In the genomic region with DNA sequence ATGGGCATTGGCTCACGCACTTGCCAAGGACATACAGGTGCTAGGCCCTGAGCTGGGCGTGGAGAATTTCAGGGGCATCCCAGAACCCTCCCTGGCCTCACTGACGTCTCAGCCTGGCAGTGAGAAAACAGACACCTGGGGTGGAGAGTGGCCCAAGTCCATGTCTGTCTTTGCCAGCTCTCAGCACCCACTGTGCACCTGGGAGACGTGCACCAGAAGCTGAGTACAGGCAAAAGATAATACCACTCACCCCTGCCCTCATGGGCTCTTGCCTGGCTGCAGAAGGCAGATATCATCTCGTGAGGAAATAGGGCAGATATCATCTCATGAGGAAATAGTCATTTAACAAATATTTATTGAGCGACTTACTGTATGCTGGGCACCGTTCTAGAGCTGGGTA, we compare ENCODE assay signal across 30 cellular contexts. TPM values are rescaled to one million over a fixed set of nuclear protein-coding genes. Genes with fewer than 3 reads are reported as not detected.
A peak's percentile ranks its signal among the peaks of the same experiment; 100 is the strongest.
DNase-seq lines count a peak whose midpoint lies in the region; ATAC-seq, FAIRE-seq and TF ChIP-seq lines count a peak whose summit lies in the region.
"Had no signal": no experiment of that assay in that cellular context is flagged by ENCODE, and none has a peak within 500 bp of the region (broad histone marks: within the 10 kb centered on the region; RNA-seq: fewer than 3 reads in every experiment).

No MANE protein-coding gene starts in this region.

- no peak for TF ChIP-seq CTCF in PC-3 (conservative IDR thresholded peaks at IDR 0.05; ENCODE audit: low read depth, low read length)
- TF ChIP-seq CTCF in chondrocyte (IDR thresholded peaks at IDR 0.05): no peak
- no peak for TF ChIP-seq CTCF in pancreas (IDR thresholded peaks at IDR 0.05)

- ATAC-seq in PC-3: peak; percentile 77
- ATAC-seq in pancreas: peak; percentile 79 to 91 (median 88)
- ATAC-seq in activated naive CD8-positive, alpha-beta T cell treated with anti-CD3 and anti-CD28 coated beads, Interleukin-2, amount 50 U/mL, for 24 hours: no peak
- no peak for ATAC-seq in HG02884 (IDR thresholded peaks at IDR 0.05; ENCODE audit: unreplicated experiment)
- ATAC-seq: activated CD8-positive, alpha-beta memory T cell treated with anti-CD3 and anti-CD28 coated beads, Interleukin-2, amount 10 ng/mL, durations not matched to agents 7 days and 5 days; activated T-cell treated with anti-CD3 and anti-CD28 coated beads, Interleukin-2, amount 50 U/mL, for 72 hours had no signal

- no peaks in the 10 kb centered on the region for H3K9me2 ChIP-seq in PC-3 (replicated peaks; ENCODE audit: low read length)

- H3K36me3 Mint-ChIP-seq in chondrocyte (ENCODE audit: low read depth): peaks cover 11% of the 10 kb centered on the region
- no peaks in the 10 kb centered on the region for H3K36me3 Mint-ChIP-seq in activated naive CD8-positive, alpha-beta T cell treated with anti-CD3 and anti-CD28 coated beads, Interleukin-2, amount 50 U/mL, for 24 hours (ENCODE audit: low read depth)
- H3K36me3 Mint-ChIP-seq: activated CD8-positive, alpha-beta memory T cell treated with anti-CD3 and anti-CD28 coated beads, Interleukin-2, amount 10 ng/mL, durations not matched to agents 7 days and 5 days; activated naive CD4-positive, alpha-beta T cell treated with anti-CD3 and anti-CD28 coated beads, Interleukin-2, amount 50 U/mL, for 24 hours; CD14-positive monocyte had no signal

- H3K36me3 ChIP-seq in PC-3 (ENCODE audit: low read depth, low read length) (no peaks in the 10 kb centered on the region), pancreas (no peaks in the 10 kb centered on the region)
- H3K36me3 ChIP-seq: Peyer's patch, prostate gland, sigmoid colon, transverse colon had no signal

- H3K9me3 ChIP-seq in PC-3 (ENCODE audit: low read length) (no peaks in the 10 kb centered on the region), pancreas (no peaks in the 10 kb centered on the region)
- H3K9me3 ChIP-seq: esophagus muscularis mucosa, Peyer's patch, prostate gland, sigmoid colon, SJCRH30, transverse colon had no signal

- H2AFZ ChIP-seq in PC-3 (ENCODE audit: low read length): no peak overlapping the region

- POLR2A ChIA-PET in PC-3 (lab: Charles Lee; ENCODE audit: unreplicated experiment): no interaction called here

- FAIRE-seq in pancreas (lab: Jason Lieb, UNC): no peak
- FAIRE-seq: frontal cortex, GM12892 had no signal

- H3K4me3 ChIP-seq in PC-3 (ENCODE audit: low read length) (no peak overlapping the region), pancreas (no peak overlapping the region)
- H3K4me3 ChIP-seq: esophagus muscularis mucosa, Peyer's patch, prostate gland, sigmoid colon, SJCRH30, transverse colon had no signal

- BruUV-seq in PC-3 (replicated peaks; lab: Mats Ljungman, UMichigan): no TSS peak

- H3K4me2 ChIP-seq in PC-3 (ENCODE audit: low read length): peak overlapping the region; percentile 68

- no peaks in the 10 kb centered on the region for H3K9me3 Mint-ChIP-seq in chondrocyte (ENCODE audit: low read depth)
- no peaks in the 10 kb centered on the region for H3K9me3 Mint-ChIP-seq in activated naive CD8-positive, alpha-beta T cell treated with anti-CD3 and anti-CD28 coated beads, Interleukin-2, amount 50 U/mL, for 24 hours
- H3K9me3 Mint-ChIP-seq: activated CD4-positive, alpha-beta T cell treated with anti-CD3 and anti-CD28 coated beads, Interleukin-2, amount 10 ng/mL, durations not matched to agents 7 days and 5 days; activated naive CD4-positive, alpha-beta T cell treated with anti-CD3 and anti-CD28 coated beads, Interleukin-2, amount 50 U/mL, for 24 hours; activated T-cell treated with anti-CD3 and anti-CD28 coated beads, Interleukin-2, amount 50 U/mL, for 72 hours; CD14-positive monocyte; nephron progenitor cell; T-helper 1 cell treated with Interleukin-12 subunit alpha and Interleukin-12 subunit beta and Interleukin-4 antibody, amounts not matched to agents 30 μg/mL and 1 μg/mL, for 36 hours had no signal

- CTCF ChIA-PET in PC-3 (lab: Charles Lee): no interaction called here

- H3K9ac ChIP-seq in PC-3 (ENCODE audit: low read length): peak overlapping the region; percentile 56

- H3K27me3 ChIP-seq in PC-3 (ENCODE audit: low read length) (no peaks in the 10 kb centered on the region), pancreas (no peaks in the 10 kb centered on the region)
- H3K27me3 ChIP-seq: Peyer's patch, sigmoid colon, SJCRH30, transverse colon had no signal

- H3K4me1 ChIP-seq in PC-3 (ENCODE audit: insufficient read depth, low read length): peaks cover 90% of the 10 kb centered on the region
- peaks cover 5 to 14% (median 8%) of the 10 kb centered on the region in 3 donors for H3K4me1 ChIP-seq in pancreas

- peaks cover 94% of the 10 kb centered on the region for H3K4me1 Mint-ChIP-seq in chondrocyte (ENCODE audit: low read depth)
- H3K4me1 Mint-ChIP-seq in activated naive CD8-positive, alpha-beta T cell treated with anti-CD3 and anti-CD28 coated beads, Interleukin-2, amount 50 U/mL, for 24 hours: peaks cover 2% of the 10 kb centered on the region
- H3K4me1 Mint-ChIP-seq: activated naive CD4-positive, alpha-beta T cell treated with anti-CD3 and anti-CD28 coated beads, Interleukin-2, amount 50 U/mL, for 24 hours; CD14-positive monocyte had no signal

- 37 to 39% methylated on average over 7 of the region's 7 CpGs for WGBS in pancreas, 2 donors

- H3K4me3 Mint-ChIP-seq in chondrocyte (ENCODE audit: unreplicated experiment): no peak overlapping the region
- H3K4me3 Mint-ChIP-seq in activated naive CD8-positive, alpha-beta T cell treated with anti-CD3 and anti-CD28 coated beads, Interleukin-2, amount 50 U/mL, for 24 hours: no peak overlapping the region
- H3K4me3 Mint-ChIP-seq: activated CD4-positive, alpha-beta T cell treated with anti-CD3 and anti-CD28 coated beads, Interleukin-2, amount 10 ng/mL, durations not matched to agents 7 days and 5 days; activated CD8-positive, alpha-beta memory T cell treated with anti-CD3 and anti-CD28 coated beads, Interleukin-2, amount 10 ng/mL, durations not matched to agents 7 days and 5 days; activated naive CD4-positive, alpha-beta T cell treated with anti-CD3 and anti-CD28 coated beads, Interleukin-2, amount 50 U/mL, for 24 hours; activated T-cell treated with anti-CD3 and anti-CD28 coated beads, Interleukin-2, amount 50 U/mL, for 72 hours; CD14-positive monocyte; nephron progenitor cell; T-helper 1 cell treated with Interleukin-12 subunit alpha and Interleukin-12 subunit beta and Interleukin-4 antibody, amounts not matched to agents 30 μg/mL and 1 μg/mL, for 36 hours had no signal

- H3K27me3 Mint-ChIP-seq in chondrocyte (ENCODE audit: low read depth): no peaks in the 10 kb centered on the region
- no peaks in the 10 kb centered on the region for H3K27me3 Mint-ChIP-seq in activated naive CD8-positive, alpha-beta T cell treated with anti-CD3 and anti-CD28 coated beads, Interleukin-2, amount 50 U/mL, for 24 hours
- H3K27me3 Mint-ChIP-seq: activated CD4-positive, alpha-beta T cell treated with anti-CD3 and anti-CD28 coated beads, Interleukin-2, amount 10 ng/mL, durations not matched to agents 7 days and 5 days; activated CD8-positive, alpha-beta memory T cell treated with anti-CD3 and anti-CD28 coated beads, Interleukin-2, amount 10 ng/mL, durations not matched to agents 7 days and 5 days; activated naive CD4-positive, alpha-beta T cell treated with anti-CD3 and anti-CD28 coated beads, Interleukin-2, amount 50 U/mL, for 24 hours had no signal

- no peaks in the 10 kb centered on the region for H4K20me1 ChIP-seq in PC-3 (ENCODE audit: low read length)

- intact Hi-C loops in PC-3 (cut with micrococcal nuclease): no loop called here
- intact Hi-C loops in pancreas (cut with DNase I): no loop called here

- H3K27ac ChIP-seq in PC-3 (ENCODE audit: low read length) (peak overlapping the region; percentile 98), pancreas (peak overlapping the region; percentile 5 to 59 (median 50))
- H3K27ac ChIP-seq: esophagus muscularis mucosa, Peyer's patch, prostate gland, sigmoid colon, SJCRH30, transverse colon had no signal

- peaks cover 92% of the 10 kb centered on the region for H3K79me2 ChIP-seq in PC-3 (ENCODE audit: low read length)

- DNase-seq in EL (peak; percentile 52), PC-3 (peak; percentile 94), chondrocyte (ENCODE audit: low spot score) (no peak), pancreas (peak; percentile 63 to 88 (median 82)), DMS53 (lab: John Stamatoyannopoulos, UW) (no peak)
- no peak for DNase-seq in activated naive CD8-positive, alpha-beta T cell treated with anti-CD3 and anti-CD28 coated beads, Interleukin-2, amount 50 U/mL, for 24 hours
- DNase-seq in stimulated activated CD8-positive, alpha-beta memory T cell treated with anti-CD3 and anti-CD28 coated beads, Interleukin-4, amount 100 ng/mL, for 48 hours: no peak
- DNase-seq: activated CD4-positive, alpha-beta T cell treated with anti-CD3 and anti-CD28 coated beads, Interleukin-2, amount 10 ng/mL, durations not matched to agents 7 days and 5 days; activated CD8-positive, alpha-beta memory T cell treated with anti-CD3 and anti-CD28 coated beads, Interleukin-2, amount 10 ng/mL, durations not matched to agents 7 days and 5 days; activated T-cell treated with anti-CD3 and anti-CD28 coated beads, Interleukin-2, amount 50 U/mL, for 72 hours; DMS153; effector CD4-positive, alpha-beta T cell; GOT3; hippocampal formation; MV-4-11; NCI-H510A treated with DMSO at 0.1 percent for 48 hours; nephron progenitor cell; NK-92 treated with Interleukin-12 subunit alpha and Interleukin-12 subunit beta, amount 100 ng/mL, for 24 hours; sigmoid colon; SJCRH30; transverse colon had no signal

- peaks cover 8% of the 10 kb centered on the region for H3F3A ChIP-seq in PC-3 (ENCODE audit: low read length, unreplicated experiment)

- peak overlapping the region; percentile 84 for H3K27ac Mint-ChIP-seq in chondrocyte (ENCODE audit: unreplicated experiment)
- H3K27ac Mint-ChIP-seq in activated naive CD8-positive, alpha-beta T cell treated with anti-CD3 and anti-CD28 coated beads, Interleukin-2, amount 50 U/mL, for 24 hours: no peak overlapping the region
- H3K27ac Mint-ChIP-seq: activated CD4-positive, alpha-beta T cell treated with anti-CD3 and anti-CD28 coated beads, Interleukin-2, amount 10 ng/mL, durations not matched to agents 7 days and 5 days; activated CD8-positive, alpha-beta memory T cell treated with anti-CD3 and anti-CD28 coated beads, Interleukin-2, amount 10 ng/mL, durations not matched to agents 7 days and 5 days; activated naive CD4-positive, alpha-beta T cell treated with anti-CD3 and anti-CD28 coated beads, Interleukin-2, amount 50 U/mL, for 24 hours; activated T-cell treated with anti-CD3 and anti-CD28 coated beads, Interleukin-2, amount 50 U/mL, for 72 hours; CD14-positive monocyte; T-helper 1 cell treated with Interleukin-12 subunit alpha and Interleukin-12 subunit beta and Interleukin-4 antibody, amounts not matched to agents 30 μg/mL and 1 μg/mL, for 36 hours had no signal

RNA-seq across cellular contexts. Expression of a gene that starts 8.0 kb away (rescaled TPM):
- total RNA-seq in PC-3 (2014; rRNA removed): 224 and 249 TPM in 2 replicates
- total RNA-seq in chondrocyte: 428 to 446 TPM (median 444 TPM) in 3 replicates
- total RNA-seq in pancreas: 10 to 100 TPM in 1 of 6 donors, 1 to 10 TPM in 5; 2.2 to 14.9 (median 4.9) TPM
- 10 to 100 TPM; 11.5 to 14.8 TPM for polyA plus RNA-seq in pancreas

RNA-seq across cellular contexts. Expression of a gene that starts 57.8 kb away (rescaled TPM):
- total RNA-seq in PC-3 (2014; rRNA removed): 10.1 and 12.0 TPM in 2 replicates
- total RNA-seq in chondrocyte: 18.0 to 26.4 TPM (median 18.9 TPM) in 3 replicates
- 10 to 100 TPM in 2 of 6 donors, 1 to 10 TPM in 4; 5.2 to 12.3 (median 6.9) TPM for total RNA-seq in pancreas
- polyA plus RNA-seq in pancreas: 10 to 100 TPM; 13.1 to 13.2 TPM

Comparison
In these comparisons a context has a peak if more than half of its experiments do, and no peak if none do; other contexts are left out.
1. DNase-seq: peak in EL (single experiment), PC-3 (single experiment) and pancreas (6 of 6); none in chondrocyte (single experiment), activated naive CD8-positive, alpha-beta T cell treated with anti-CD3 and anti-CD28 coated beads, Interleukin-2, amount 50 U/mL, for 24 hours (single experiment), stimulated activated CD8-positive, alpha-beta memory T cell treated with anti-CD3 and anti-CD28 coated beads, Interleukin-4, amount 100 ng/mL, for 48 hours (single experiment) and DMS53 (single experiment).
2. ATAC-seq: peak in PC-3 (single experiment) and pancreas (4 of 4); none in activated naive CD8-positive, alpha-beta T cell treated with anti-CD3 and anti-CD28 coated beads, Interleukin-2, amount 50 U/mL, for 24 hours (single experiment) and HG02884 (single experiment).
3. RNA of a gene that starts 8.0 kb away (total RNA-seq): 428 to 446 TPM in chondrocyte and 224 to 249 TPM in PC-3; 2.2 to 14.9 TPM in pancreas; every median in the first group is over 10 times any median in the second.